Comparison of ENCODE assay signal across 17 cellular contexts in genomic region chr17:52136173-52136572, GRCh38. TPM values are rescaled to one million over a fixed set of nuclear protein-coding genes. Genes with fewer than 3 reads are reported as not detected.
DNase-seq lines count a peak whose midpoint lies in the region; ATAC-seq lines count a peak whose summit lies in the region.
"Had no signal": no experiment of that assay in that cellular context is flagged by ENCODE, and none has a peak within 500 bp of the region (broad histone marks: within the 10 kb centered on the region; RNA-seq: fewer than 3 reads in every experiment).

No MANE protein-coding gene starts in this region.

- H3K4me2 ChIP-seq in neuronal stem cell (ENCODE audit: insufficient read depth, low read length, poor library complexity, severe bottlenecking): no peak overlapping the region
- H3K4me2 ChIP-seq: A549; BLaER1 treated with 17β-estradiol and CSF1 and Interleukin-3, amounts not matched to agents 10 nM and 100 nM had no signal

- no peak overlapping the region for H2BK12ac ChIP-seq in neuronal stem cell (ENCODE audit: low read length)

- H3K18ac ChIP-seq in neuronal stem cell (ENCODE audit: low read length): no peak overlapping the region

- H2AK5ac ChIP-seq in neuronal stem cell (ENCODE audit: low read depth, low read length): no peak overlapping the region

- no peak overlapping the region for H2BK120ac ChIP-seq in neuronal stem cell (ENCODE audit: low read depth, low read length)

- H2BK5ac ChIP-seq in neuronal stem cell (ENCODE audit: low read length): no peak overlapping the region

- no peak overlapping the region for H3K4ac ChIP-seq in neuronal stem cell (ENCODE audit: low read length)

- no peak overlapping the region for H2BK15ac ChIP-seq in neuronal stem cell (ENCODE audit: low read length)

- ATAC-seq in GM18520 (IDR thresholded peaks at IDR 0.05; ENCODE audit: unreplicated experiment): no peak
- ATAC-seq: A549, SK-N-SH treated with all-trans-retinoic acid at 6 μM for 48 hours had no signal

- H3K4me1 ChIP-seq in neuronal stem cell (ENCODE audit: control insufficient read depth in 2 of 2, insufficient read depth in 1 of 2, low read depth in 1 of 2, low read length in 2 of 2): peaks cover 0 to 2% of the 10 kb centered on the region in 2 donors
- H3K4me1 ChIP-seq: A549 had no signal

- H3K23ac ChIP-seq in neuronal stem cell (ENCODE audit: low read depth, low read length, poor library complexity): no peak overlapping the region

- DNase-seq in DMS 273 treated with DMSO at 0.1 percent for 48 hours (lab: John Stamatoyannopoulos, UW) (peak; percentile 84), NCI-H446 (lab: John Stamatoyannopoulos, UW) (peak; percentile 84 to 85), cerebellar nuclear complex (lab: John Stamatoyannopoulos, UW) (peak; percentile 54 to 67), left kidney (ENCODE audit: low read depth, low spot score) (peak; percentile 67), neuronal stem cell (ENCODE audit: low spot score) (no peak), DMS53 (lab: John Stamatoyannopoulos, UW) (no peak)
- no peak for DNase-seq in activated CD4-positive, alpha-beta T cell treated with anti-CD3 and anti-CD28 coated beads for 1 hour
- DNase-seq: KG1, NCI-H1436 treated with DMSO at 0.1 percent for 48 hours, NCI-H2081 treated with DMSO at 0.1 percent for 48 hours, NCI-H526 treated with DMSO at 0.1 percent for 48 hours, OCI-M1, SHP77 treated with DMSO at 0.1 percent for 48 hours had no signal

- no peaks in the 10 kb centered on the region for H3K27me3 ChIP-seq in neuronal stem cell (ENCODE audit: control insufficient read depth in 3 of 3, insufficient read depth in 3 of 3, low read depth in 1 of 3, low read length in 3 of 3)
- H3K27me3 ChIP-seq: BLaER1 treated with 17β-estradiol and CSF1 and Interleukin-3, amounts not matched to agents 10 nM and 100 nM had no signal

- H4K91ac ChIP-seq in neuronal stem cell (ENCODE audit: low read depth, low read length, poor library complexity): no peak overlapping the region

- no peak overlapping the region for H4K8ac ChIP-seq in neuronal stem cell (ENCODE audit: low read depth, low read length)

- H3K4me3 ChIP-seq in neuronal stem cell (ENCODE audit: low read length in 2 of 2): no peak overlapping the region
- H3K4me3 ChIP-seq: A549; BLaER1 treated with 17β-estradiol and CSF1 and Interleukin-3, amounts not matched to agents 10 nM and 100 nM had no signal

- H3K9me3 ChIP-seq in neuronal stem cell (replicated peaks in 1 of 2; ENCODE audit: control insufficient read depth in 2 of 2, insufficient read depth in 1 of 2, low read depth in 1 of 2, low read length in 2 of 2): no peaks in the 10 kb centered on the region
- H3K9me3 ChIP-seq: A549; BLaER1 treated with 17β-estradiol and CSF1 and Interleukin-3, amounts not matched to agents 10 nM and 100 nM had no signal

- no peak overlapping the region for H2AFZ ChIP-seq in neuronal stem cell (ENCODE audit: low read length)

- H3K79me1 ChIP-seq in neuronal stem cell (ENCODE audit: low read depth, low read length): no peaks in the 10 kb centered on the region

- H3K14ac ChIP-seq in neuronal stem cell (ENCODE audit: low read length): no peak overlapping the region

- no peak overlapping the region for H3K27ac ChIP-seq in neuronal stem cell (replicated peaks; ENCODE audit: low read length)
- H3K27ac ChIP-seq: A549; BLaER1 treated with 17β-estradiol and CSF1 and Interleukin-3, amounts not matched to agents 10 nM and 100 nM had no signal

- H3K9ac ChIP-seq in neuronal stem cell (ENCODE audit: low read depth, low read length, poor library complexity): no peak overlapping the region
- H3K9ac ChIP-seq: BLaER1 treated with 17β-estradiol and CSF1 and Interleukin-3, amounts not matched to agents 10 nM and 100 nM had no signal

- WGBS in neuronal stem cell (ENCODE audit: extremely low coverage in 2 of 2, insufficient read length in 2 of 2, insufficient replicate concordance in 1 of 2), 2 donors: no CpG with 5 or more reads among the region's 5 CpGs

- no peaks in the 10 kb centered on the region for H3K36me3 ChIP-seq in neuronal stem cell (replicated peaks in 1 of 2; ENCODE audit: control insufficient read depth in 2 of 2, insufficient read depth in 2 of 2, low read length in 2 of 2)
- H3K36me3 ChIP-seq: BLaER1 treated with 17β-estradiol and CSF1 and Interleukin-3, amounts not matched to agents 10 nM and 100 nM had no signal

RNA-seq across cellular contexts. Expression of gene CA10, which starts 22.3 kb away (rescaled TPM):
- polyA plus RNA-seq in neuronal stem cell (2013, experiment 1 of 2): not detected
- 0.04 TPM for polyA plus RNA-seq in neuronal stem cell (2013, experiment 2 of 2)
- polyA plus RNA-seq: A549 had no signal

Comparison
In these comparisons a context has a peak if more than half of its experiments do, and no peak if none do; other contexts are left out.
1. DNase-seq: peak in DMS 273 treated with DMSO at 0.1 percent for 48 hours (single experiment), NCI-H446 (2 of 2), cerebellar nuclear complex (2 of 2) and left kidney (single experiment); none in neuronal stem cell (single experiment), DMS53 (single experiment) and activated CD4-positive, alpha-beta T cell treated with anti-CD3 and anti-CD28 coated beads for 1 hour (single experiment).